In the genomic region with DNA sequence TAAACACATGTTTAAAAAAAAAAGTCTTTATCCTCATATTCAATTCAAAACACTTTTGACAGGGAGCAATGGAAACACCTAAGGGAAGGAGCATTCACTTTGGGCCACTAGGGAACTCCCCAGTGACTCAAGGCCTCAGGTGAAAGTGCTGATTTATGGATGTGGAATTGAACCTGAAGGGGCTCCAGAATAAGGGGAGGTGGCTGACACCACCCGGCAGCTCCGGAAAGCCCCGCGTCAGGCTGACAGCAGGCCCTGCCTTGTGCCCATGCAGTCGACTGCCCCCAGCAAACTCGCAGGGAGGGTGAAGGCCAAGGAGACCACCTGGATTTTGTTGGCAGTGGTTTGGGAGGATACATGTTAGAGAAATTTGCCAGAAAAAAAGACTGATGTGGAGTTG, we compare ENCODE assay signal across 3 cellular contexts.
"Had no signal": no experiment of that assay in that cellular context is flagged by ENCODE, and none has a peak within 500 bp of the region (broad histone marks: within the 10 kb centered on the region; RNA-seq: fewer than 3 reads in every experiment).

No MANE protein-coding gene starts in this region.

- H3K36me3 ChIP-seq: colonic mucosa had no signal

- FAIRE-seq: small intestine had no signal

- H3K27me3 ChIP-seq: colonic mucosa had no signal

- H3K9me3 ChIP-seq: colonic mucosa had no signal

- H3K4me3 ChIP-seq: colonic mucosa, lung had no signal

- H3K27ac ChIP-seq: colonic mucosa had no signal

- H3K4me1 ChIP-seq: colonic mucosa had no signal
